In genomic region chr17:7894226-7894625, GRCh38 we compare ENCODE assay signal across 1 cellular context.
TF ChIP-seq lines count a peak whose summit lies in the region.

No MANE protein-coding gene starts in this region.

TF ChIP-seq in HCT116, 20 proteins besides CTCF, POLR2A, EP300 and RAD21:
- TF ChIP-seq CBX3 (IDR thresholded peaks at IDR 0.05; ENCODE audit: low read depth) (no peak), FOSL1 (IDR thresholded peaks at IDR 0.05; ENCODE audit: low read depth) (no peak), ZNF274 (IDR thresholded peaks at IDR 0.05; ENCODE audit: low read depth, low read length) (no peak), EZH2phosphoT487 (IDR thresholded peaks at IDR 0.05; ENCODE audit: borderline replicate concordance) (no peak), REST (IDR thresholded peaks at IDR 0.05; ENCODE audit: low read depth) (no peak), ATF3 (IDR thresholded peaks at IDR 0.05) (no peak), ZBTB33 (IDR thresholded peaks at IDR 0.05; ENCODE audit: extremely low read depth, insufficient replicate concordance, low read length) (no peak), SP1 (IDR thresholded peaks at IDR 0.05; ENCODE audit: low read depth) (no peak), POLR2AphosphoS5 (IDR thresholded peaks at IDR 0.05; ENCODE audit: low read depth, low read length) (no peak), ELF1 (IDR thresholded peaks at IDR 0.05; ENCODE audit: borderline replicate concordance, low read depth) (no peak), CEBPB (IDR thresholded peaks at IDR 0.05; ENCODE audit: low read depth) (no peak), SRF (IDR thresholded peaks at IDR 0.05; ENCODE audit: low read depth) (no peak), EGR1 (IDR thresholded peaks at IDR 0.05; ENCODE audit: low read depth) (no peak)
